ENCODE assay signal across 18 cellular contexts in the genomic region with DNA sequence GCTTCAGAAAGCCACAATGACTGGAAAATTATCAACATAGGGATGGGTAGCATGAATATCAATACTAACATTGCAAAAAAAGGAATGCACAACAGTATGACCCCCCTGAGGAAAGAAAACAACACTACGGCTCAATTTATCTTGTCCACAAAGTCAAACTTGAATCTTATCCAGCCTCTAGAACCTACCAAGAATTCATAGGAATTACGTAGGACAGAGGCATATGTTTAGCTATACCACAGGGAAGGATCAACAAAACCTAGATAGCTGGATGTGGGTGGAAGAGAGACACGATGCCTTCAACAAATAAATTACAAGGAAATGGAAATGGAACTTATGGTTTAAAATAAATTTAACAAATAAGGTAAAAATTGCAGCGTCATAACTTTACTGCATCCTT. TPM values are rescaled to one million over a fixed set of nuclear protein-coding genes. Genes with fewer than 3 reads are reported as not detected.
"Had no signal": no experiment of that assay in that cellular context is flagged by ENCODE, and none has a peak within 500 bp of the region (broad histone marks: within the 10 kb centered on the region; RNA-seq: fewer than 3 reads in every experiment).

No MANE protein-coding gene starts in this region.

- H3K4me1 ChIP-seq: colonic mucosa, gastroesophageal sphincter, neural progenitor cell, upper lobe of right lung had no signal

- H3K4me2 ChIP-seq: neural progenitor cell had no signal

- H3K9me3 ChIP-seq: colonic mucosa, gastroesophageal sphincter, heart left ventricle, ovary, right lobe of liver, upper lobe of right lung had no signal

- ATAC-seq: activated CD4-positive, alpha-beta T cell treated with anti-CD3 and anti-CD28 coated beads for 36 hours; esophagus mucosa; gastroesophageal sphincter; heart left ventricle; naive thymus-derived CD4-positive, alpha-beta T cell; right lobe of liver; stimulated activated effector memory CD8-positive, alpha-beta T cell treated with anti-CD3 and anti-CD28 coated beads, Interleukin-12 subunit alpha, Interleukin-12 subunit beta, amount 100 ng/mL, for 72 hours; upper lobe of right lung had no signal

- H3K27me3 ChIP-seq: colonic mucosa, gastroesophageal sphincter, heart left ventricle, neural progenitor cell, ovary, right lobe of liver, upper lobe of right lung had no signal

- H3K36me3 ChIP-seq: colonic mucosa, gastroesophageal sphincter, heart left ventricle, neural progenitor cell, ovary, right lobe of liver, upper lobe of right lung had no signal

- DNase-seq: activated CD4-positive, alpha-beta T cell treated with anti-CD3 and anti-CD28 coated beads for 36 hours; activated CD4-positive, alpha-beta T cell treated with anti-CD3 and anti-CD28 coated beads, Interleukin-2, amount 50 U/mL, for 48 hours; activated gamma-delta T cell treated with Interleukin-2 at 50 U/mL for 16 hours; amniotic stem cell; colonic mucosa; heart left ventricle; kidney glomerular epithelial cell; mesendoderm; naive thymus-derived CD4-positive, alpha-beta T cell; ovary; right lobe of liver; stimulated activated CD4-positive, alpha-beta T cell treated with anti-CD3 and anti-CD28 coated beads, Interleukin-4, amount 100 ng/mL, for 24 hours; upper lobe of right lung had no signal

- H3K27ac ChIP-seq: colonic mucosa, gastroesophageal sphincter, neural progenitor cell, ovary, right lobe of liver, upper lobe of right lung had no signal

- H2AFZ ChIP-seq: neural progenitor cell had no signal

- H3K9ac ChIP-seq: neural progenitor cell had no signal

- H3K4me3 ChIP-seq: colonic mucosa, gastroesophageal sphincter, heart left ventricle, neural progenitor cell, ovary, right lobe of liver, upper lobe of right lung had no signal

RNA-seq across cellular contexts. Expression of gene AGMO, which starts 54.6 kb away (rescaled TPM):
- total RNA-seq: activated CD4-positive, alpha-beta T cell treated with anti-CD3 and anti-CD28 coated beads for 36 hours; naive thymus-derived CD4-positive, alpha-beta T cell; pulmonary artery endothelial cell had no signal
- polyA plus RNA-seq: naive thymus-derived CD4-positive, alpha-beta T cell had no signal
